In genomic region chr2:203820969-203821368, GRCh38 we compare ENCODE assay signal across 14 cellular contexts.
DNase-seq lines count a peak whose midpoint lies in the region; ATAC-seq and TF ChIP-seq lines count a peak whose summit lies in the region.
"Had no signal": no experiment of that assay in that cellular context is flagged by ENCODE, and none has a peak within 500 bp of the region (broad histone marks: within the 10 kb centered on the region; RNA-seq: fewer than 3 reads in every experiment).

No MANE protein-coding gene starts in this region.

- no peaks in the 10 kb centered on the region for H3K36me3 Mint-ChIP-seq in stimulated activated effector memory CD8-positive, alpha-beta T cell treated with anti-CD3 and anti-CD28 coated beads, Interleukin-12 subunit alpha, Interleukin-12 subunit beta, amount 100 ng/mL, for 72 hours

- no peak overlapping the region for H3K4me3 ChIP-seq in DOHH2 (ENCODE audit: low read length)
- H3K4me3 ChIP-seq in effector memory CD4-positive, alpha-beta T cell (ENCODE audit: insufficient read depth, low read depth, low read length, poor library complexity, severe bottlenecking), result no peak overlapping the region
- H3K4me3 ChIP-seq: A549, left lung, pancreas had no signal

- H3K9me3 ChIP-seq in DOHH2 (ENCODE audit: control insufficient read depth, insufficient read depth, low read length), result no peaks in the 10 kb centered on the region
- H3K9me3 ChIP-seq in effector memory CD4-positive, alpha-beta T cell (ENCODE audit: control insufficient read depth, low read length), result no peaks in the 10 kb centered on the region
- H3K9me3 ChIP-seq: A549, left lung, pancreas had no signal

- H3K36me3 ChIP-seq in DOHH2 (ENCODE audit: control insufficient read depth, low read length), result no peaks in the 10 kb centered on the region
- H3K36me3 ChIP-seq in effector memory CD4-positive, alpha-beta T cell (ENCODE audit: control insufficient read depth, insufficient read depth, low read length), result no peaks in the 10 kb centered on the region
- H3K36me3 ChIP-seq: left lung, pancreas had no signal

- H4K20me1 ChIP-seq in DOHH2 (ENCODE audit: control insufficient read depth, insufficient read depth, low read depth, low read length), result no peaks in the 10 kb centered on the region

- H3K4me1 ChIP-seq in DOHH2 (ENCODE audit: control insufficient read depth, low read length), result peaks cover 14% of the 10 kb centered on the region
- no peaks in the 10 kb centered on the region for H3K4me1 ChIP-seq in effector memory CD4-positive, alpha-beta T cell (ENCODE audit: control insufficient read depth, insufficient read depth, low read length, poor library complexity, severe bottlenecking)
- H3K4me1 ChIP-seq: A549, pancreas had no signal

- TF ChIP-seq CTCF in DOHH2 (IDR thresholded peaks at IDR 0.05; ENCODE audit: low read depth, low read length, poor library complexity, severe bottlenecking), result no peak

- H3K4me2 ChIP-seq in DOHH2 (ENCODE audit: low read length), result peak overlapping the region; percentile 20
- H3K4me2 ChIP-seq: A549 had no signal

- H3F3A ChIP-seq in DOHH2 (ENCODE audit: control insufficient read depth, insufficient read depth), result no peaks in the 10 kb centered on the region

- no peaks in the 10 kb centered on the region for H3K9me2 ChIP-seq in DOHH2 (replicated peaks; ENCODE audit: control insufficient read depth, low read length)

- peaks cover 46% of the 10 kb centered on the region for H3K4me1 Mint-ChIP-seq in stimulated activated effector memory CD8-positive, alpha-beta T cell treated with anti-CD3 and anti-CD28 coated beads, Interleukin-12 subunit alpha, Interleukin-12 subunit beta, amount 100 ng/mL, for 72 hours

- no peak overlapping the region for H3K4me3 Mint-ChIP-seq in stimulated activated effector memory CD8-positive, alpha-beta T cell treated with anti-CD3 and anti-CD28 coated beads, Interleukin-12 subunit alpha, Interleukin-12 subunit beta, amount 100 ng/mL, for 72 hours

- no peak overlapping the region for H3K27ac Mint-ChIP-seq in stimulated activated effector memory CD8-positive, alpha-beta T cell treated with anti-CD3 and anti-CD28 coated beads, Interleukin-12 subunit alpha, Interleukin-12 subunit beta, amount 100 ng/mL, for 72 hours

- DNase-seq in GM19238 (ENCODE audit: insufficient read length, low spot score) (no peak), HPDE6-E6E7 (ENCODE audit: extremely low spot score) (no peak)
- no peak for DNase-seq in effector memory CD4-positive, alpha-beta T cell
- DNase-seq in stimulated activated effector memory CD8-positive, alpha-beta T cell treated with anti-CD3 and anti-CD28 coated beads, Interleukin-12 subunit alpha, Interleukin-12 subunit beta, amount 100 ng/mL, for 72 hours (ENCODE audit: low spot score in 2 of 2), result no peak
- DNase-seq: amygdala; left lung; NCI-H1930; pancreas; stimulated activated naive CD4-positive, alpha-beta T cell treated with Interleukin-2 at 50 U/mL for 16 hours had no signal

- H3K79me2 ChIP-seq in DOHH2 (ENCODE audit: control insufficient read depth, low read length), result no peaks in the 10 kb centered on the region

- H3K27ac ChIP-seq in DOHH2 (ENCODE audit: low read depth, low read length), result no peak overlapping the region
- no peak overlapping the region for H3K27ac ChIP-seq in effector memory CD4-positive, alpha-beta T cell (ENCODE audit: insufficient read depth, low read length, poor library complexity, severe bottlenecking)
- H3K27ac ChIP-seq: A549, left lung, pancreas had no signal

- ATAC-seq in GM19397 (IDR thresholded peaks at IDR 0.05; ENCODE audit: unreplicated experiment) (peak; percentile 84), HG02763 (IDR thresholded peaks at IDR 0.05; ENCODE audit: unreplicated experiment) (peak; percentile 86), HG03460 (IDR thresholded peaks at IDR 0.05; ENCODE audit: unreplicated experiment) (peak; percentile 84)
- ATAC-seq in stimulated activated effector memory CD8-positive, alpha-beta T cell treated with anti-CD3 and anti-CD28 coated beads, Interleukin-12 subunit alpha, Interleukin-12 subunit beta, amount 100 ng/mL, for 72 hours, result no peak
- ATAC-seq: A549, left lung, pancreas had no signal

- H3K27me3 ChIP-seq in DOHH2 (ENCODE audit: control insufficient read depth, low read length), result peaks cover 78% of the 10 kb centered on the region
- H3K27me3 ChIP-seq in effector memory CD4-positive, alpha-beta T cell (replicated peaks; ENCODE audit: control insufficient read depth, insufficient read depth, low read length, poor library complexity, severe bottlenecking), result no peaks in the 10 kb centered on the region
- H3K27me3 ChIP-seq: left lung, pancreas had no signal

- H3K9me3 Mint-ChIP-seq in stimulated activated effector memory CD8-positive, alpha-beta T cell treated with anti-CD3 and anti-CD28 coated beads, Interleukin-12 subunit alpha, Interleukin-12 subunit beta, amount 100 ng/mL, for 72 hours, result no peaks in the 10 kb centered on the region
